In the genomic region with DNA sequence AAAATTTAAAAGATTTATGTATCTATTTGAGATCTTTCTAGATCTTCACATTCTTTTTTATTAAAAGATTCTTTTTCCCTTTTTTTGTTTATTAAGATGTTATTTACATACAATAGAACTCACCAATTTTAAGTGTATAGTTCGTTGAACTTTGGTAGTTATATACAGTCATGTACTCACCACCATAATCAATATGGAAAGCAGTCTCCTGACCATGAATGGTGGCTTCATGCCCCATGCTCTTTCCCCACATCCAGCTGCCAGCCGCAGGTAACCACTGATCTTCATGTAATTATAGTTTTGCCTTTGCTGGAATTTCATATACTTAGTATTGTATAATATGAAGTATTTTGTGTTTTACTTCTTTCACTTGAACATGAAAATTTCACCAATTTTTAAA, we compare ENCODE assay signal across 25 cellular contexts. TPM values are rescaled to one million over a fixed set of nuclear protein-coding genes. Genes with fewer than 3 reads are reported as not detected.
"Had no signal": no experiment of that assay in that cellular context is flagged by ENCODE, and none has a peak within 500 bp of the region (broad histone marks: within the 10 kb centered on the region; RNA-seq: fewer than 3 reads in every experiment).

No MANE protein-coding gene starts in this region.

- H3K27me3 ChIP-seq: dorsolateral prefrontal cortex, esophagus muscularis mucosa, foreskin keratinocyte, gastroesophageal sphincter, heart left ventricle, hepatocyte had no signal

- H3K4me1 ChIP-seq: foreskin keratinocyte, left ventricle myocardium inferior had no signal

- H3K4me3 ChIP-seq: coronary artery, dorsolateral prefrontal cortex, esophagus muscularis mucosa, gastroesophageal sphincter, heart left ventricle, hepatocyte, left ventricle myocardium inferior, lower lobe of right lung, mucosa of descending colon had no signal

- H3K4me2 ChIP-seq: hepatocyte had no signal

- H3K79me2 ChIP-seq: hepatocyte had no signal

- DNase-seq: dermis blood vessel endothelial cell; dorsolateral prefrontal cortex; effector CD4-positive, alpha-beta T cell; effector memory CD4-positive, alpha-beta T cell; foreskin keratinocyte; heart left ventricle; hypothalamus; immature natural killer cell; islet precursor cell; kidney; kidney glomerular epithelial cell; left colon; left ventricle myocardium inferior; lower lobe of right lung; mesenchymal stem cell; mucosa of descending colon; naive B cell; naive thymus-derived CD8-positive, alpha-beta T cell had no signal

- H2AFZ ChIP-seq: hepatocyte had no signal

- H3K9me3 ChIP-seq: esophagus muscularis mucosa, gastroesophageal sphincter, heart left ventricle, left ventricle myocardium inferior, lower lobe of right lung, mucosa of descending colon had no signal

- FAIRE-seq: endothelial cell of umbilical vein, frontal cortex, kidney had no signal

- H3K27ac ChIP-seq: coronary artery, dorsolateral prefrontal cortex, esophagus muscularis mucosa, foreskin keratinocyte, gastroesophageal sphincter, heart left ventricle, hepatocyte, left ventricle myocardium inferior, lower lobe of right lung had no signal

RNA-seq across cellular contexts. Expression of a gene that starts 20.6 kb away (rescaled TPM):
- total RNA-seq: endothelial cell of umbilical vein, fibroblast of lung, foreskin keratinocyte had no signal
